20 cellular contexts compared by ENCODE assay signal in genomic region chr10:132114953-132115520, GRCh38. TPM values are rescaled to one million over a fixed set of nuclear protein-coding genes. Genes with fewer than 3 reads are reported as not detected.
A peak's percentile ranks its signal among the peaks of the same experiment; 100 is the strongest.
DNase-seq lines count a peak whose midpoint lies in the region; ATAC-seq and TF ChIP-seq lines count a peak whose summit lies in the region.
"Had no signal": no experiment of that assay in that cellular context is flagged by ENCODE, and none has a peak within 500 bp of the region (broad histone marks: within the 10 kb centered on the region; RNA-seq: fewer than 3 reads in every experiment).

No MANE protein-coding gene starts in this region.

- H3K36me3 ChIP-seq in lower lobe of right lung = no peaks in the 10 kb centered on the region
- no peaks in the 10 kb centered on the region for H3K36me3 ChIP-seq in sigmoid colon
- no peaks in the 10 kb centered on the region for H3K36me3 ChIP-seq in SK-N-SH (replicated peaks in 1 of 2; ENCODE audit: control insufficient read depth in 1 of 2, insufficient read depth in 2 of 2, low read length in 1 of 2)
- H3K36me3 ChIP-seq: BE2C, Peyer's patch had no signal

- H3K9me3 ChIP-seq in lower lobe of right lung (no peaks in the 10 kb centered on the region), sigmoid colon (no peaks in the 10 kb centered on the region), SK-N-SH (no peaks in the 10 kb centered on the region)
- H3K9me3 ChIP-seq: BE2C, Caco-2, Peyer's patch had no signal

- no peak for ATAC-seq in activated naive CD8-positive, alpha-beta T cell treated with anti-CD3 and anti-CD28 coated beads, Interleukin-2, amount 10 ng/mL, durations not matched to agents 7 days and 5 days (ENCODE audit: low read depth)
- no peak for ATAC-seq in activated naive CD8-positive, alpha-beta T cell treated with anti-CD3 and anti-CD28 coated beads, Interleukin-2, amount 50 U/mL, for 24 hours
- ATAC-seq in lower lobe of right lung = no peak
- ATAC-seq in HG03108 (IDR thresholded peaks at IDR 0.05; ENCODE audit: unreplicated experiment) = no peak
- ATAC-seq in HG02840 (IDR thresholded peaks at IDR 0.05; ENCODE audit: low FRiP score, unreplicated experiment) = no peak

- no peaks in the 10 kb centered on the region for H3K36me3 Mint-ChIP-seq in activated naive CD8-positive, alpha-beta T cell treated with anti-CD3 and anti-CD28 coated beads, Interleukin-2, amount 10 ng/mL, durations not matched to agents 7 days and 5 days
- no peaks in the 10 kb centered on the region for H3K36me3 Mint-ChIP-seq in activated naive CD8-positive, alpha-beta T cell treated with anti-CD3 and anti-CD28 coated beads, Interleukin-2, amount 50 U/mL, for 24 hours (ENCODE audit: low read depth)
- peaks cover 5% of the 10 kb centered on the region for H3K36me3 Mint-ChIP-seq in chondrocyte (ENCODE audit: low read depth)
- H3K36me3 Mint-ChIP-seq: CD4-positive, CD25-positive, alpha-beta regulatory T cell had no signal

- H2AFZ ChIP-seq in SK-N-SH (ENCODE audit: low read depth) = no peak overlapping the region
- H2AFZ ChIP-seq: GM23248 had no signal

- intact Hi-C loops in lower lobe of right lung (cut with DNase I) (no loop called here), sigmoid colon (cut with DNase I) (no loop called here)

- H3K27ac ChIP-seq in lower lobe of right lung = no peak overlapping the region
- no peak overlapping the region for H3K27ac ChIP-seq in sigmoid colon
- no peak overlapping the region for H3K27ac ChIP-seq in SK-N-SH (ENCODE audit: low read depth in 2 of 2, low read length in 1 of 2)
- H3K27ac ChIP-seq: GM23248, Peyer's patch had no signal

- TF ChIP-seq EP300 in sigmoid colon (IDR thresholded peaks at IDR 0.05) (no peak), SK-N-SH (IDR thresholded peaks at IDR 0.05; ENCODE audit: borderline replicate concordance in 1 of 2, low read depth in 1 of 2, low read length in 1 of 2) (no peak)

- no peak overlapping the region for H3K9ac ChIP-seq in SK-N-SH
- H3K9ac ChIP-seq: GM23248 had no signal

- CTCF ChIA-PET in SK-N-SH (lab: Yijun Ruan, JAX) = interaction anchor here (1.0 kb wide), 1 partner anchor 92 kb away, joined by 4 read pairs; no protein-coding TSS in a partner anchor

- TF ChIP-seq RAD21 in SK-N-SH (IDR thresholded peaks at IDR 0.05; ENCODE audit: low read length) = no peak

- no peak for TF ChIP-seq CTCF in chondrocyte (IDR thresholded peaks at IDR 0.05)
- TF ChIP-seq CTCF in lower lobe of right lung (IDR thresholded peaks at IDR 0.05) = no peak
- TF ChIP-seq CTCF in sigmoid colon (IDR thresholded peaks at IDR 0.05) = no peak
- TF ChIP-seq CTCF in SK-N-SH (IDR thresholded peaks at IDR 0.05) = no peak

- no peaks in the 10 kb centered on the region for H3K79me2 ChIP-seq in SK-N-SH (ENCODE audit: insufficient read depth)

- no peaks in the 10 kb centered on the region for H3K4me1 Mint-ChIP-seq in activated naive CD8-positive, alpha-beta T cell treated with anti-CD3 and anti-CD28 coated beads, Interleukin-2, amount 10 ng/mL, durations not matched to agents 7 days and 5 days
- H3K4me1 Mint-ChIP-seq in activated naive CD8-positive, alpha-beta T cell treated with anti-CD3 and anti-CD28 coated beads, Interleukin-2, amount 50 U/mL, for 24 hours = no peaks in the 10 kb centered on the region
- H3K4me1 Mint-ChIP-seq in chondrocyte (ENCODE audit: low read depth) = peaks cover 9% of the 10 kb centered on the region
- H3K4me1 Mint-ChIP-seq: CD4-positive, CD25-positive, alpha-beta regulatory T cell had no signal

- no peak overlapping the region for H3K4me3 ChIP-seq in lower lobe of right lung
- H3K4me3 ChIP-seq in sigmoid colon = no peak overlapping the region
- no peak overlapping the region for H3K4me3 ChIP-seq in SK-N-SH (ENCODE audit: low read depth in 2 of 2, low read length in 1 of 2)
- H3K4me3 ChIP-seq: GM23248, Peyer's patch had no signal

- no peak overlapping the region for H3K27ac Mint-ChIP-seq in activated naive CD8-positive, alpha-beta T cell treated with anti-CD3 and anti-CD28 coated beads, Interleukin-2, amount 10 ng/mL, durations not matched to agents 7 days and 5 days
- H3K27ac Mint-ChIP-seq in activated naive CD8-positive, alpha-beta T cell treated with anti-CD3 and anti-CD28 coated beads, Interleukin-2, amount 50 U/mL, for 24 hours = no peak overlapping the region
- H3K27ac Mint-ChIP-seq in chondrocyte (ENCODE audit: unreplicated experiment) = no peak overlapping the region
- H3K27ac Mint-ChIP-seq: CD4-positive, CD25-positive, alpha-beta regulatory T cell had no signal

- DNase-seq in activated naive CD8-positive, alpha-beta T cell treated with anti-CD3 and anti-CD28 coated beads, Interleukin-2, amount 10 ng/mL, durations not matched to agents 7 days and 5 days = peak; percentile 21
- no peak for DNase-seq in activated naive CD8-positive, alpha-beta T cell treated with anti-CD3 and anti-CD28 coated beads, Interleukin-2, amount 50 U/mL, for 24 hours
- peak; percentile 57 for DNase-seq in chondrocyte (ENCODE audit: low spot score)
- DNase-seq in lower lobe of right lung = peak; percentile 28
- peak; percentile 40 for DNase-seq in sigmoid colon
- no peak for DNase-seq in SK-N-SH
- DNase-seq: BE2C; CD4-positive, CD25-positive, alpha-beta regulatory T cell; GDM1; GM23248; HCEC 1CT; KBM-7; NCI-H1105 treated with DMSO at 0.1 percent for 48 hours; NCI-H1694 treated with DMSO at 0.1 percent for 48 hours; NCI-H748 treated with DMSO at 0.1 percent for 48 hours; NK-92 treated with Interleukin-12 subunit alpha and Interleukin-12 subunit beta, amount 100 ng/mL, for 24 hours had no signal

- TF ChIP-seq POLR2A in sigmoid colon (IDR thresholded peaks at IDR 0.05) = no peak

- no peak overlapping the region for H3K4me3 Mint-ChIP-seq in activated naive CD8-positive, alpha-beta T cell treated with anti-CD3 and anti-CD28 coated beads, Interleukin-2, amount 10 ng/mL, durations not matched to agents 7 days and 5 days
- no peak overlapping the region for H3K4me3 Mint-ChIP-seq in activated naive CD8-positive, alpha-beta T cell treated with anti-CD3 and anti-CD28 coated beads, Interleukin-2, amount 50 U/mL, for 24 hours
- no peak overlapping the region for H3K4me3 Mint-ChIP-seq in chondrocyte (ENCODE audit: unreplicated experiment)
- H3K4me3 Mint-ChIP-seq: CD4-positive, CD25-positive, alpha-beta regulatory T cell had no signal

- POLR2A ChIA-PET in activated naive CD8-positive, alpha-beta T cell treated with anti-CD3 and anti-CD28 coated beads, Interleukin-2, amount 10 ng/mL, durations not matched to agents 7 days and 5 days (lab: Charles Lee) = no interaction called here
- POLR2A ChIA-PET in SK-N-SH (lab: Yijun Ruan, JAX) = no interaction called here

- no peaks in the 10 kb centered on the region for H3F3A ChIP-seq in SK-N-SH (replicated peaks; ENCODE audit: insufficient read depth)

- no peaks in the 10 kb centered on the region for H4K20me1 ChIP-seq in SK-N-SH (ENCODE audit: insufficient read depth)

- 95% methylated on average over 24 of the region's 24 CpGs for WGBS in sigmoid colon, 2 donors
- 61% methylated on average over 9 of the region's 24 CpGs for WGBS in SK-N-SH (ENCODE audit: low lambda C conversion rate)

- no peak overlapping the region for H3K4me2 ChIP-seq in SK-N-SH

- H3K4me1 ChIP-seq in lower lobe of right lung (no peaks in the 10 kb centered on the region), sigmoid colon (no peaks in the 10 kb centered on the region), SK-N-SH (ENCODE audit: control insufficient read depth in 1 of 2, insufficient read depth in 2 of 2, low read depth in 1 of 2, low read length in 1 of 2) (no peaks in the 10 kb centered on the region; a peak in 1 of 4 replicates)
- H3K4me1 ChIP-seq: BE2C, Peyer's patch had no signal

- H3K27me3 ChIP-seq in lower lobe of right lung (ENCODE audit: low read depth) (no peaks in the 10 kb centered on the region), sigmoid colon (no peaks in the 10 kb centered on the region), SK-N-SH (ENCODE audit: insufficient read depth) (no peaks in the 10 kb centered on the region)
- H3K27me3 ChIP-seq: BE2C, Peyer's patch had no signal

- no peaks in the 10 kb centered on the region for H3K9me2 ChIP-seq in SK-N-SH

- H3K27me3 Mint-ChIP-seq in activated naive CD8-positive, alpha-beta T cell treated with anti-CD3 and anti-CD28 coated beads, Interleukin-2, amount 10 ng/mL, durations not matched to agents 7 days and 5 days = peaks cover 5% of the 10 kb centered on the region
- H3K27me3 Mint-ChIP-seq in activated naive CD8-positive, alpha-beta T cell treated with anti-CD3 and anti-CD28 coated beads, Interleukin-2, amount 50 U/mL, for 24 hours = no peaks in the 10 kb centered on the region
- peaks cover 27% of the 10 kb centered on the region for H3K27me3 Mint-ChIP-seq in chondrocyte (ENCODE audit: low read depth)

- no peaks in the 10 kb centered on the region for H3K9me3 Mint-ChIP-seq in activated naive CD8-positive, alpha-beta T cell treated with anti-CD3 and anti-CD28 coated beads, Interleukin-2, amount 10 ng/mL, durations not matched to agents 7 days and 5 days
- no peaks in the 10 kb centered on the region for H3K9me3 Mint-ChIP-seq in activated naive CD8-positive, alpha-beta T cell treated with anti-CD3 and anti-CD28 coated beads, Interleukin-2, amount 50 U/mL, for 24 hours
- no peaks in the 10 kb centered on the region for H3K9me3 Mint-ChIP-seq in chondrocyte (ENCODE audit: low read depth)
- H3K9me3 Mint-ChIP-seq: CD4-positive, CD25-positive, alpha-beta regulatory T cell had no signal

TF ChIP-seq in SK-N-SH, 30 proteins besides CTCF, POLR2A, EP300 and RAD21 (continues in another document):
- TF ChIP-seq YY1 (IDR thresholded peaks at IDR 0.05; ENCODE audit: low read depth) (no peak), NFIC (IDR thresholded peaks at IDR 0.05; ENCODE audit: borderline replicate concordance) (no peak), GABPA (IDR thresholded peaks at IDR 0.05; ENCODE audit: low read depth) (no peak), CHD2 (IDR thresholded peaks at IDR 0.05; ENCODE audit: low read length, partially characterized antibody) (no peak), MXI1 (IDR thresholded peaks at IDR 0.05; ENCODE audit: low read depth, low read length) (no peak), GATA2 (CRISPR knock-in tag; IDR thresholded peaks at IDR 0.05) (no peak), TAF1 (IDR thresholded peaks at IDR 0.05; ENCODE audit: borderline replicate concordance, low read depth, low read length) (no peak)

RNA-seq across cellular contexts. Expression of gene JAKMIP3, which starts 49.3 kb away (rescaled TPM):
- under 1 TPM; 0.17 to 0.28 TPM for total RNA-seq in activated naive CD8-positive, alpha-beta T cell treated with anti-CD3 and anti-CD28 coated beads, Interleukin-2, amount 10 ng/mL, durations not matched to agents 7 days and 5 days
- total RNA-seq in chondrocyte (0.67 to 1.6 TPM (median 0.69 TPM) in 3 replicates), lower lobe of right lung (0.18 TPM), sigmoid colon (1 to 10 TPM in 2 of 4 donors, under 1 TPM in 2; 0.49 to 3.0 (median 0.97) TPM)
- polyA plus RNA-seq in sigmoid colon (under 1 TPM in 1 of 3 donors, not detected in 2; 0.22 TPM), SK-N-SH (2012; rRNA removed) (0.02 TPM in 2 replicates)
- under 0.01 and 0.01 TPM in 2 replicates for polyA plus RNA-seq in SK-N-SH (2012; cell fraction: cytosol; rRNA removed)
- 0.04 and 0.05 TPM in 2 replicates for polyA plus RNA-seq in SK-N-SH (2012; cell fraction: nucleus; rRNA removed)
- total RNA-seq: GM23248 had no signal
- polyA plus RNA-seq: CD4-positive, CD25-positive, alpha-beta regulatory T cell had no signal

Comparison
In these comparisons a context has a peak if more than half of its experiments do, and no peak if none do; other contexts are left out.
1. DNase-seq: peak in activated naive CD8-positive, alpha-beta T cell treated with anti-CD3 and anti-CD28 coated beads, Interleukin-2, amount 10 ng/mL, durations not matched to agents 7 days and 5 days (single experiment), chondrocyte (single experiment), lower lobe of right lung (single experiment) and sigmoid colon (single experiment); none in activated naive CD8-positive, alpha-beta T cell treated with anti-CD3 and anti-CD28 coated beads, Interleukin-2, amount 50 U/mL, for 24 hours (single experiment) and SK-N-SH (single experiment).